9 cellular contexts compared by ENCODE assay signal in genomic region chr1:86429830-86430229, GRCh38. TPM values are rescaled to one million over a fixed set of nuclear protein-coding genes. Genes with fewer than 3 reads are reported as not detected.
DNase-seq lines count a peak whose midpoint lies in the region; ATAC-seq lines count a peak whose summit lies in the region.
"Had no signal": no experiment of that assay in that cellular context is flagged by ENCODE, and none has a peak within 500 bp of the region (broad histone marks: within the 10 kb centered on the region; RNA-seq: fewer than 3 reads in every experiment).

No MANE protein-coding gene starts in this region.

- peak; percentile 51 for DNase-seq in Ammon's horn (ENCODE audit: low spot score)
- peak; percentile 49 for DNase-seq in NCI-H460 (ENCODE audit: extremely low read depth, low read depth)
- peak; percentile 54 to 78 for DNase-seq in dermis microvascular lymphatic vessel endothelial cell (ENCODE audit: low read depth in 2 of 2)
- peak; percentile 73 for DNase-seq in myocyte (ENCODE audit: low read depth)
- no peak for DNase-seq in HuH-7.5 (ENCODE audit: low spot score)
- DNase-seq in ecto neural progenitor cell (ENCODE audit: low spot score): no peak
- DNase-seq in NCI-H2171 treated with DMSO at 0.1 percent for 48 hours (lab: John Stamatoyannopoulos, UW): no peak
- DNase-seq: naive B cell had no signal

- ATAC-seq in GM21423 (IDR thresholded peaks at IDR 0.05; ENCODE audit: unreplicated experiment): no peak

RNA-seq across cellular contexts. Expression of gene CLCA2, which starts 5.9 kb away (rescaled TPM):
- total RNA-seq in NCI-H460 (2014; rRNA removed; shearing (Covaris generic)): not detected in 2 replicates
- polyA plus RNA-seq in NCI-H460 (2014; cell fraction: nucleus; rRNA removed): not detected in 2 replicates
- under 0.01 TPM in 1 of 2 replicates, not detected in the other for total RNA-seq in dermis microvascular lymphatic vessel endothelial cell
- 0.62 and 0.83 TPM in 2 replicates for total RNA-seq in myocyte
- polyA plus RNA-seq in myocyte (2012): not detected

RNA-seq across cellular contexts. Expression of gene ODF2L, which starts 33.7 kb away (rescaled TPM):
- total RNA-seq in NCI-H460 (2014; rRNA removed; shearing (Covaris generic)): 4.1 and 6.7 TPM in 2 replicates
- 3.4 and 4.5 TPM in 2 replicates for polyA plus RNA-seq in NCI-H460 (2014; cell fraction: nucleus; rRNA removed)
- total RNA-seq in dermis microvascular lymphatic vessel endothelial cell (22.3 and 27.8 TPM in 2 replicates), myocyte (14.7 and 18.5 TPM in 2 replicates)
- polyA plus RNA-seq in myocyte (2012): 5.6 TPM

RNA-seq across cellular contexts. Expression of gene CLCA1, which starts 38.9 kb away (rescaled TPM):
- not detected in 2 replicates for total RNA-seq in NCI-H460 (2014; rRNA removed; shearing (Covaris generic))
- not detected in 2 replicates for polyA plus RNA-seq in NCI-H460 (2014; cell fraction: nucleus; rRNA removed)
- not detected in 2 replicates for total RNA-seq in dermis microvascular lymphatic vessel endothelial cell
- not detected in 2 replicates for total RNA-seq in myocyte
- polyA plus RNA-seq in myocyte (2012): not detected

Comparison
In these comparisons a context has a peak if more than half of its experiments do, and no peak if none do; other contexts are left out.
1. DNase-seq: peak in Ammon's horn (single experiment), NCI-H460 (single experiment), dermis microvascular lymphatic vessel endothelial cell (2 of 2) and myocyte (single experiment); none in HuH-7.5 (single experiment), ecto neural progenitor cell (single experiment) and NCI-H2171 treated with DMSO at 0.1 percent for 48 hours (single experiment).